In genomic region chr1:64348270-64348669, GRCh38 we compare ENCODE assay signal across 39 cellular contexts.
"Had no signal": no experiment of that assay in that cellular context is flagged by ENCODE, and none has a peak within 500 bp of the region (broad histone marks: within the 10 kb centered on the region; RNA-seq: fewer than 3 reads in every experiment).

No MANE protein-coding gene starts in this region.

- H3K9me3 ChIP-seq: adrenal gland, ascending aorta, body of pancreas, breast epithelium had no signal

- H3K27ac Mint-ChIP-seq: activated naive CD4-positive, alpha-beta T cell treated with anti-CD3 and anti-CD28 coated beads for 36 hours; activated naive CD4-positive, alpha-beta T cell treated with anti-CD3 and anti-CD28 coated beads, Interleukin-2, amount 10 ng/mL, durations not matched to agents 7 days and 5 days; activated naive CD4-positive, alpha-beta T cell treated with anti-CD3 and anti-CD28 coated beads, Interleukin-2, amount 50 U/mL, for 24 hours; activated naive CD4-positive, alpha-beta T cell treated with anti-CD3 and anti-CD28 coated beads, Interleukin-2, amount 50 U/mL, for 72 hours; activated naive CD8-positive, alpha-beta T cell; activated naive CD8-positive, alpha-beta T cell treated with anti-CD3 and anti-CD28 coated beads for 36 hours; activated naive CD8-positive, alpha-beta T cell treated with anti-CD3 and anti-CD28 coated beads, Interleukin-2, amount 10 ng/mL, durations not matched to agents 7 days and 5 days; activated naive CD8-positive, alpha-beta T cell treated with anti-CD3 and anti-CD28 coated beads, Interleukin-2, amount 50 U/mL, for 24 hours; activated T-cell treated with anti-CD3 and anti-CD28 coated beads, Interleukin-2, amount 50 U/mL, for 24 hours; activated T-cell treated with anti-CD3 and anti-CD28 coated beads, Interleukin-2, amount 50 U/mL, for 72 hours; activated T-helper 1 cell treated with anti-CD3 and anti-CD28 coated beads, Interleukin-12 subunit alpha, Interleukin-12 subunit beta, Interleukin-2, Interleukin-4 antibody, amounts not matched to agents 30 ng/mL and 10 ng/mL and 1 ng/mL, durations not matched to agents 14 hours and 24 hours and 36 hours; activated T-helper 17 cell treated with anti-CD3 and anti-CD28 coated beads, Interleukin-2, amount 50 U/mL, for 72 hours; activated T-helper 2 cell treated with anti-CD3 and anti-CD28 coated beads, Interferon-gamma antibody, Interleukin-2, Interleukin-4, amounts not matched to agents 10 μg/mL and 5 μg/mL and 100 μg/mL, durations not matched to agents 14 hours and 24 hours and 36 hours; brain had no signal

- H3K36me3 Mint-ChIP-seq: activated naive CD4-positive, alpha-beta T cell treated with anti-CD3 and anti-CD28 coated beads, Interleukin-2, amount 10 ng/mL, durations not matched to agents 7 days and 5 days; activated naive CD4-positive, alpha-beta T cell treated with anti-CD3 and anti-CD28 coated beads, Interleukin-2, amount 50 U/mL, for 24 hours; activated naive CD4-positive, alpha-beta T cell treated with anti-CD3 and anti-CD28 coated beads, Interleukin-2, amount 50 U/mL, for 72 hours; activated naive CD8-positive, alpha-beta T cell; activated naive CD8-positive, alpha-beta T cell treated with anti-CD3 and anti-CD28 coated beads for 36 hours; activated naive CD8-positive, alpha-beta T cell treated with anti-CD3 and anti-CD28 coated beads, Interleukin-2, amount 10 ng/mL, durations not matched to agents 7 days and 5 days; brain had no signal

- DNase-seq: activated effector memory CD4-positive, alpha-beta T cell treated with anti-CD3 and anti-CD28 coated beads, Interleukin-2, amount 50 U/mL, for 16 hours; activated effector memory CD4-positive, alpha-beta T cell treated with Interleukin-2 at 50 U/mL for 16 hours; activated gamma-delta T cell; activated gamma-delta T cell treated with Interleukin-2 at 50 U/mL for 16 hours; activated naive CD4-positive, alpha-beta T cell; activated naive CD4-positive, alpha-beta T cell treated with anti-CD3 and anti-CD28 coated beads for 36 hours; activated naive CD4-positive, alpha-beta T cell treated with anti-CD3 and anti-CD28 coated beads, Interleukin-2, amount 10 ng/mL, durations not matched to agents 7 days and 5 days; activated naive CD4-positive, alpha-beta T cell treated with anti-CD3 and anti-CD28 coated beads, Interleukin-2, amount 50 U/mL, for 16 hours; activated naive CD4-positive, alpha-beta T cell treated with Interleukin-2 at 50 U/mL for 16 hours; activated naive CD8-positive, alpha-beta T cell treated with anti-CD3 and anti-CD28 coated beads for 36 hours; activated naive CD8-positive, alpha-beta T cell treated with anti-CD3 and anti-CD28 coated beads, Interleukin-2, amount 10 ng/mL, durations not matched to agents 7 days and 5 days; activated naive CD8-positive, alpha-beta T cell treated with anti-CD3 and anti-CD28 coated beads, Interleukin-2, amount 50 U/mL, for 24 hours; activated T-cell treated with anti-CD3 and anti-CD28 coated beads, Interleukin-2, amount 50 U/mL, for 1 hour; activated T-cell treated with anti-CD3 and anti-CD28 coated beads, Interleukin-2, amount 50 U/mL, for 24 hours; activated T-cell treated with anti-CD3 and anti-CD28 coated beads, Interleukin-2, amount 50 U/mL, for 4 hours; activated T-cell treated with anti-CD3 and anti-CD28 coated beads, Interleukin-2, amount 50 U/mL, for 48 hours; activated T-cell treated with anti-CD3 and anti-CD28 coated beads, Interleukin-2, amount 50 U/mL, for 72 hours; adrenal gland; amniotic stem cell; amygdala; anterior cingulate cortex; aorta; body of pancreas; brain microvascular endothelial cell; central memory CD4-positive, alpha-beta T cell; cerebellar nuclear complex had no signal

- H3K4me3 Mint-ChIP-seq: activated naive CD4-positive, alpha-beta T cell treated with anti-CD3 and anti-CD28 coated beads for 36 hours; activated naive CD4-positive, alpha-beta T cell treated with anti-CD3 and anti-CD28 coated beads, Interleukin-2, amount 10 ng/mL, durations not matched to agents 7 days and 5 days; activated naive CD4-positive, alpha-beta T cell treated with anti-CD3 and anti-CD28 coated beads, Interleukin-2, amount 50 U/mL, for 24 hours; activated naive CD8-positive, alpha-beta T cell; activated naive CD8-positive, alpha-beta T cell treated with anti-CD3 and anti-CD28 coated beads for 36 hours; activated naive CD8-positive, alpha-beta T cell treated with anti-CD3 and anti-CD28 coated beads, Interleukin-2, amount 10 ng/mL, durations not matched to agents 7 days and 5 days; activated naive CD8-positive, alpha-beta T cell treated with anti-CD3 and anti-CD28 coated beads, Interleukin-2, amount 50 U/mL, for 24 hours; activated T-cell treated with anti-CD3 and anti-CD28 coated beads, Interleukin-2, amount 50 U/mL, for 24 hours; activated T-cell treated with anti-CD3 and anti-CD28 coated beads, Interleukin-2, amount 50 U/mL, for 4 hours; activated T-cell treated with anti-CD3 and anti-CD28 coated beads, Interleukin-2, amount 50 U/mL, for 72 hours; activated T-helper 1 cell treated with anti-CD3 and anti-CD28 coated beads, Interleukin-12 subunit alpha, Interleukin-12 subunit beta, Interleukin-2, Interleukin-4 antibody, amounts not matched to agents 30 ng/mL and 10 ng/mL and 1 ng/mL, durations not matched to agents 14 hours and 24 hours and 36 hours; activated T-helper 17 cell treated with anti-CD3 and anti-CD28 coated beads, Interleukin-2, amount 50 U/mL, for 72 hours; brain; central memory CD8-positive, alpha-beta T cell had no signal

- H3K9me3 Mint-ChIP-seq: activated naive CD4-positive, alpha-beta T cell treated with anti-CD3 and anti-CD28 coated beads for 36 hours; activated naive CD4-positive, alpha-beta T cell treated with anti-CD3 and anti-CD28 coated beads, Interleukin-2, amount 10 ng/mL, durations not matched to agents 7 days and 5 days; activated naive CD4-positive, alpha-beta T cell treated with anti-CD3 and anti-CD28 coated beads, Interleukin-2, amount 50 U/mL, for 24 hours; activated naive CD4-positive, alpha-beta T cell treated with anti-CD3 and anti-CD28 coated beads, Interleukin-2, amount 50 U/mL, for 72 hours; activated naive CD8-positive, alpha-beta T cell treated with anti-CD3 and anti-CD28 coated beads for 36 hours; activated naive CD8-positive, alpha-beta T cell treated with anti-CD3 and anti-CD28 coated beads, Interleukin-2, amount 10 ng/mL, durations not matched to agents 7 days and 5 days; activated naive CD8-positive, alpha-beta T cell treated with anti-CD3 and anti-CD28 coated beads, Interleukin-2, amount 50 U/mL, for 24 hours; activated T-cell treated with anti-CD3 and anti-CD28 coated beads, Interleukin-2, amount 50 U/mL, for 24 hours; activated T-cell treated with anti-CD3 and anti-CD28 coated beads, Interleukin-2, amount 50 U/mL, for 4 hours; activated T-cell treated with anti-CD3 and anti-CD28 coated beads, Interleukin-2, amount 50 U/mL, for 72 hours; activated T-helper 1 cell treated with anti-CD3 and anti-CD28 coated beads, Interleukin-12 subunit alpha, Interleukin-12 subunit beta, Interleukin-2, Interleukin-4 antibody, amounts not matched to agents 30 ng/mL and 10 ng/mL and 1 ng/mL, durations not matched to agents 14 hours and 24 hours and 36 hours; activated T-helper 17 cell treated with anti-CD3 and anti-CD28 coated beads, Interleukin-2, amount 50 U/mL, for 72 hours; activated T-helper 2 cell treated with anti-CD3 and anti-CD28 coated beads, Interferon-gamma antibody, Interleukin-2, Interleukin-4, amounts not matched to agents 10 μg/mL and 5 μg/mL and 100 μg/mL, durations not matched to agents 14 hours and 24 hours and 36 hours; central memory CD8-positive, alpha-beta T cell had no signal

- H3K27me3 ChIP-seq: adrenal gland, ascending aorta, body of pancreas, brain microvascular endothelial cell, breast epithelium, cardiac muscle cell had no signal

- H3K27ac ChIP-seq: adrenal gland, ascending aorta, body of pancreas, brain microvascular endothelial cell, breast epithelium, cardiac muscle cell had no signal

- H3K4me3 ChIP-seq: adrenal gland, ascending aorta, body of pancreas, breast epithelium, cardiac muscle cell had no signal

- H3K4me1 ChIP-seq: adrenal gland, ascending aorta, body of pancreas, breast epithelium had no signal

- FAIRE-seq: astrocyte, bronchial epithelial cell had no signal

- H3K36me3 ChIP-seq: adrenal gland, ascending aorta, brain microvascular endothelial cell, breast epithelium, cardiac muscle cell had no signal

- H3K4me1 Mint-ChIP-seq: activated naive CD4-positive, alpha-beta T cell treated with anti-CD3 and anti-CD28 coated beads, Interleukin-2, amount 10 ng/mL, durations not matched to agents 7 days and 5 days; activated naive CD4-positive, alpha-beta T cell treated with anti-CD3 and anti-CD28 coated beads, Interleukin-2, amount 50 U/mL, for 24 hours; activated naive CD8-positive, alpha-beta T cell treated with anti-CD3 and anti-CD28 coated beads for 36 hours; activated naive CD8-positive, alpha-beta T cell treated with anti-CD3 and anti-CD28 coated beads, Interleukin-2, amount 10 ng/mL, durations not matched to agents 7 days and 5 days; activated naive CD8-positive, alpha-beta T cell treated with anti-CD3 and anti-CD28 coated beads, Interleukin-2, amount 50 U/mL, for 24 hours; activated T-helper 17 cell treated with anti-CD3 and anti-CD28 coated beads, Interleukin-2, amount 50 U/mL, for 72 hours; central memory CD8-positive, alpha-beta T cell had no signal

- H3K27me3 Mint-ChIP-seq: activated naive CD4-positive, alpha-beta T cell treated with anti-CD3 and anti-CD28 coated beads, Interleukin-2, amount 10 ng/mL, durations not matched to agents 7 days and 5 days; activated naive CD8-positive, alpha-beta T cell; activated naive CD8-positive, alpha-beta T cell treated with anti-CD3 and anti-CD28 coated beads for 36 hours; activated naive CD8-positive, alpha-beta T cell treated with anti-CD3 and anti-CD28 coated beads, Interleukin-2, amount 10 ng/mL, durations not matched to agents 7 days and 5 days; activated naive CD8-positive, alpha-beta T cell treated with anti-CD3 and anti-CD28 coated beads, Interleukin-2, amount 50 U/mL, for 24 hours; activated T-cell treated with anti-CD3 and anti-CD28 coated beads, Interleukin-2, amount 50 U/mL, for 24 hours; brain had no signal

- ATAC-seq: activated naive CD4-positive, alpha-beta T cell treated with anti-CD3 and anti-CD28 coated beads, Interleukin-2, amount 50 U/mL, for 72 hours; activated naive CD8-positive, alpha-beta T cell treated with anti-CD3 and anti-CD28 coated beads, Interleukin-2, amount 50 U/mL, for 24 hours; activated T-cell treated with anti-CD3 and anti-CD28 coated beads, Interleukin-2, amount 50 U/mL, for 4 hours; activated T-cell treated with anti-CD3 and anti-CD28 coated beads, Interleukin-2, amount 50 U/mL, for 72 hours; activated T-helper 17 cell treated with anti-CD3 and anti-CD28 coated beads, Interleukin-2, amount 50 U/mL, for 72 hours; body of pancreas had no signal
